In genomic region chr3:112128843-112129727, GRCh38 we compare ENCODE assay signal across 9 cellular contexts. TPM values are rescaled to one million over a fixed set of nuclear protein-coding genes. Genes with fewer than 3 reads are reported as not detected.
A peak's percentile ranks its signal among the peaks of the same experiment; 100 is the strongest.
DNase-seq lines count a peak whose midpoint lies in the region; ATAC-seq and TF ChIP-seq lines count a peak whose summit lies in the region.
"Had no signal": no experiment of that assay in that cellular context is flagged by ENCODE, and none has a peak within 500 bp of the region (broad histone marks: within the 10 kb centered on the region; RNA-seq: fewer than 3 reads in every experiment).

No MANE protein-coding gene starts in this region.

- H3K9me3 ChIP-seq in Caco-2, result no peaks in the 10 kb centered on the region
- no peaks in the 10 kb centered on the region for H3K9me3 ChIP-seq in HUES64 (ENCODE audit: insufficient read depth, low read depth, low read length)
- no peaks in the 10 kb centered on the region for H3K9me3 ChIP-seq in uterus

- H3K27me3 ChIP-seq in Caco-2 (replicated peaks; ENCODE audit: control insufficient read depth, insufficient read depth, low read length) (no peaks in the 10 kb centered on the region), HUES64 (ENCODE audit: insufficient read depth, low read length) (no peaks in the 10 kb centered on the region), uterus (no peaks in the 10 kb centered on the region)

- H3K27ac ChIP-seq in HUES64 (ENCODE audit: low read depth, low read length), result peak overlapping the region; percentile 12; the same call in 1 of the 2 replicates
- no peak overlapping the region for H3K27ac ChIP-seq in uterus

- no peak for TF ChIP-seq POLR2A in uterus (IDR thresholded peaks at IDR 0.05)

- H3K36me3 ChIP-seq in Caco-2 (ENCODE audit: control insufficient read depth, insufficient read depth, low read length), result 0 out of 2 replicates have a peak, but pooled peaks cover 2% of the 10 kb centered on the region
- H3K36me3 ChIP-seq in HUES64 (ENCODE audit: insufficient read depth, low read length), result no peaks in the 10 kb centered on the region
- H3K36me3 ChIP-seq in uterus, result no peaks in the 10 kb centered on the region

- intact Hi-C loops in Caco-2 (cut with micrococcal nuclease; ENCODE audit: unreplicated experiment) (no loop called here), uterus (cut with DNase I; ENCODE audit: low total_unique reads) (no loop called here)

- H3K4me3 ChIP-seq in Caco-2 (ENCODE audit: low read depth, low read length) (no peak overlapping the region), HUES64 (ENCODE audit: low read length) (no peak overlapping the region), uterus (no peak overlapping the region)

- no TSS peak for BruUV-seq in Caco-2 (replicated peaks; lab: Mats Ljungman, UMichigan)

- H3K4me3 Mint-ChIP-seq in Caco-2 (ENCODE audit: unreplicated experiment), result peak overlapping the region; percentile 10
- H3K4me3 Mint-ChIP-seq in activated T-cell treated with anti-CD3 and anti-CD28 coated beads, Interleukin-2, amount 50 U/mL, for 72 hours, result peak overlapping the region; percentile 53 to 56
- H3K4me3 Mint-ChIP-seq in nephron progenitor cell, result no peak overlapping the region

- H3K4me1 Mint-ChIP-seq in Caco-2 (ENCODE audit: low read depth, unreplicated experiment) (peaks cover 29% of the 10 kb centered on the region), nephron progenitor cell (peaks cover 77% of the 10 kb centered on the region)
- peaks cover 82% of the 10 kb centered on the region for H3K4me1 Mint-ChIP-seq in activated T-cell treated with anti-CD3 and anti-CD28 coated beads, Interleukin-2, amount 50 U/mL, for 72 hours (ENCODE audit: low read depth)

- H3K27ac Mint-ChIP-seq in Caco-2 (ENCODE audit: unreplicated experiment) (peak overlapping the region; percentile 72), nephron progenitor cell (peak overlapping the region; percentile 52)
- peak overlapping the region; percentile 20 for H3K27ac Mint-ChIP-seq in activated T-cell treated with anti-CD3 and anti-CD28 coated beads, Interleukin-2, amount 50 U/mL, for 72 hours

- H3K4me1 ChIP-seq in Caco-2 (peaks cover 44% of the 10 kb centered on the region), HUES64 (ENCODE audit: insufficient read depth, low read length) (peaks cover 51% of the 10 kb centered on the region), uterus (no peaks in the 10 kb centered on the region)

- H3K9me3 Mint-ChIP-seq in Caco-2 (ENCODE audit: unreplicated experiment) (no peaks in the 10 kb centered on the region), nephron progenitor cell (no peaks in the 10 kb centered on the region)
- H3K9me3 Mint-ChIP-seq in activated T-cell treated with anti-CD3 and anti-CD28 coated beads, Interleukin-2, amount 50 U/mL, for 72 hours, result no peaks in the 10 kb centered on the region

- H3K9ac ChIP-seq in HUES64 (ENCODE audit: low read depth, low read length), result peak overlapping the region; percentile 24; the same call in 1 of the 2 replicates

- 76% methylated on average over 7 of the region's 7 CpGs for WGBS in HUES64

- CTCF ChIA-PET in Caco-2 (lab: Charles Lee), result interaction anchor here (0.8 to 1.4 kb wide), 2 partner anchors 8 to 17 kb away, joined by 5 to 6 read pairs; no protein-coding TSS in a partner anchor

- H3K27me3 Mint-ChIP-seq in Caco-2 (ENCODE audit: insufficient read depth, unreplicated experiment) (no peaks in the 10 kb centered on the region), nephron progenitor cell (ENCODE audit: low read depth, poor library complexity) (no peaks in the 10 kb centered on the region)
- no peaks in the 10 kb centered on the region for H3K27me3 Mint-ChIP-seq in activated T-cell treated with anti-CD3 and anti-CD28 coated beads, Interleukin-2, amount 50 U/mL, for 72 hours (ENCODE audit: low read depth)

- DNase-seq in Caco-2 (peak; percentile 49 to 68), nephron progenitor cell (no peak), COLO829 (ENCODE audit: low spot score) (no peak), RKO (ENCODE audit: low spot score) (no peak), uterus (no peak)
- peak; percentile 57 to 60 for DNase-seq in activated T-cell treated with anti-CD3 and anti-CD28 coated beads, Interleukin-2, amount 50 U/mL, for 72 hours

- peaks cover 30% of the 10 kb centered on the region for H3K36me3 Mint-ChIP-seq in Caco-2 (ENCODE audit: insufficient read depth, unreplicated experiment)
- H3K36me3 Mint-ChIP-seq in activated T-cell treated with anti-CD3 and anti-CD28 coated beads, Interleukin-2, amount 50 U/mL, for 72 hours (ENCODE audit: insufficient read depth in 2 of 2), result peaks cover 4 to 6% of the 10 kb centered on the region in 2 donors
- peaks cover 48% of the 10 kb centered on the region for H3K36me3 Mint-ChIP-seq in nephron progenitor cell (ENCODE audit: low read depth)

- TF ChIP-seq CTCF in Caco-2 (IDR thresholded peaks at IDR 0.05; ENCODE audit: insufficient read depth in 1 of 2, low read depth in 1 of 2, low read length in 1 of 2, severe bottlenecking in 1 of 2, unreplicated experiment in 1 of 2), result no peak
- TF ChIP-seq CTCF in nephron progenitor cell (IDR thresholded peaks at IDR 0.05), result no peak
- TF ChIP-seq CTCF in uterus (IDR thresholded peaks at IDR 0.05), result no peak

- peak; percentile 58 for ATAC-seq in GM21423 (IDR thresholded peaks at IDR 0.05; ENCODE audit: unreplicated experiment)
- peak; percentile 74 to 78 for ATAC-seq in activated T-cell treated with anti-CD3 and anti-CD28 coated beads, Interleukin-2, amount 50 U/mL, for 72 hours (replicated peaks in 1 of 2)

- POLR2A ChIA-PET in Caco-2 (lab: Charles Lee), result interaction anchor here (1.0 kb wide), 1 partner anchor 18 kb away, joined by 3 read pairs; no protein-coding TSS in a partner anchor

RNA-seq across cellular contexts. Expression of gene GCSAM, which starts 4.0 kb away (rescaled TPM):
- total RNA-seq in Caco-2 (2022) (not detected in 2 replicates), uterus (under 1 TPM in 1 of 4 donors, not detected in 3; 0.14 TPM)
- polyA plus RNA-seq in HUES64 (2013, experiment 1 of 2), result not detected
- not detected for polyA plus RNA-seq in HUES64 (2013, experiment 2 of 2)
- 10 to 100 TPM; 17.8 to 26.5 TPM for total RNA-seq in activated T-cell treated with anti-CD3 and anti-CD28 coated beads, Interleukin-2, amount 50 U/mL, for 72 hours
- total RNA-seq: glomerular endothelial cell had no signal

RNA-seq across cellular contexts. Expression of gene C3orf52, which starts 42.9 kb away (rescaled TPM):
- 52.4 and 64.5 TPM in 2 replicates for total RNA-seq in Caco-2 (2022)
- 11.8 TPM for polyA plus RNA-seq in HUES64 (2013, experiment 1 of 2)
- 12.3 TPM for polyA plus RNA-seq in HUES64 (2013, experiment 2 of 2)
- total RNA-seq in activated T-cell treated with anti-CD3 and anti-CD28 coated beads, Interleukin-2, amount 50 U/mL, for 72 hours, result 1 to 10 TPM; 3.2 to 4.1 TPM
- total RNA-seq in uterus, result 1 to 10 TPM in 2 of 4 donors, under 1 TPM in 2; 0.51 to 4.4 (median 1.5) TPM

Comparison
In these comparisons a context has a peak if more than half of its experiments do, and no peak if none do; other contexts are left out.
1. DNase-seq: peak in Caco-2 (2 of 2) and activated T-cell treated with anti-CD3 and anti-CD28 coated beads, Interleukin-2, amount 50 U/mL, for 72 hours (2 of 2); none in nephron progenitor cell (single experiment), COLO829 (single experiment), RKO (single experiment) and uterus (0 of 2).
2. H3K27ac Mint-ChIP-seq: peak in every context shown above with its lines; median percentile 72 in Caco-2; 52 in nephron progenitor cell; 20 in activated T-cell treated with anti-CD3 and anti-CD28 coated beads, Interleukin-2, amount 50 U/mL, for 72 hours.
3. RNA of gene GCSAM, which starts 4.0 kb away (total RNA-seq): 17.8 to 26.5 TPM in activated T-cell treated with anti-CD3 and anti-CD28 coated beads, Interleukin-2, amount 50 U/mL, for 72 hours; not detected in Caco-2 and 0.14 TPM in uterus; every median in the first group is over 10 times any median in the second.